In the genomic region with DNA sequence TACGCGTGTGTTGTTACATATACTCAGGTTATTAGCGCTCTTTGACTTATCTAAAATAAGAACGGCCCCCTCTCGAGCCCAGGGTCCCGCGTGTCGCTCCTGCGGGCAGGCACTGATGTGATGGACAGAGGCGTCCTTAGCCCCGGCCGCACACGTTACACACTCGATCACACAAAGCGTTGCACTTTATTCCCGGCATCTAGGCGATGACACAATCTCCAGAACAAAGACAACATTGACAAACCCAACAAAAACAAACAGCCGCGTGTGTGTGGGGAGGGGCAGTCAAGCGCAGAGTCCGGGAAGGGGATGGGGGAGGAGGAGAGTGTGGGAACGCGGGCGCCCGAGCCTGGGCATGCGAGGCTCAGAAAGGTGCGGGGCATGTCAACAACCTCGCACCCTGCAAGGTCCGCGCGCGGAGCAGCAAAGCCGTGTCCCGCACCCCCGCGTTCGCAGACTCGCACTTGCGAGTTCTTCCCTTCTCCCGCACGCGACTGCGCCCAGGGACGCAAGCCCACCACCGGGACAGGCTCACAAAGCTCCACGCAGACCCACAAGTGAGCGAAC, we compare ENCODE assay signal across 8 cellular contexts. TPM values are rescaled to one million over a fixed set of nuclear protein-coding genes. Genes with fewer than 3 reads are reported as not detected.
DNase-seq lines count a peak whose midpoint lies in the region; ATAC-seq, FAIRE-seq and TF ChIP-seq lines count a peak whose summit lies in the region.

No MANE protein-coding gene starts in this region.

- H3K4me3 Mint-ChIP-seq in memory B cell = peak overlapping the region; percentile 84

- peak overlapping the region; percentile 26 for H3K9ac ChIP-seq in endothelial cell of umbilical vein (replicated peaks; ENCODE audit: extremely low read depth, insufficient read depth, low read length)

- CTCF ChIA-PET in endothelial cell of umbilical vein (lab: Charles Lee) = interaction anchor here (0.8 to 15.5 kb wide), 5 partner anchors 9 to 66 kb away, joined by 3 to 204 read pairs (median 4); no protein-coding TSS in a partner anchor

- TF ChIP-seq EP300 in suprapubic skin (IDR thresholded peaks at IDR 0.05) = no peak

- DNase-seq in A172 (ENCODE audit: low spot score) (peak; percentile 45), H7 (peak; percentile 78), SW480 (ENCODE audit: low spot score) (peak; percentile 95), endothelial cell of umbilical vein (ENCODE audit: low read depth, low spot score) (peak; percentile 93), memory B cell (ENCODE audit: low spot score in 2 of 2) (no peak), suprapubic skin (ENCODE audit: low spot score in 2 of 2) (peak; percentile 83), H54 (ENCODE audit: insufficient read length, low spot score) (no peak)
- no peak for DNase-seq in activated CD4-positive, alpha-beta T cell treated with anti-CD3 and anti-CD28 coated beads for 4 hours

- H3K27me3 ChIP-seq in H7 (ENCODE audit: control insufficient read depth, insufficient read depth, low read length) (peaks cover 53% of the 10 kb centered on the region), endothelial cell of umbilical vein (ENCODE audit: control insufficient read depth in 2 of 2, insufficient read depth in 2 of 2, low read length in 2 of 2) (no peaks in the 10 kb centered on the region), suprapubic skin (no peaks in the 10 kb centered on the region)

- no peak overlapping the region for H3K27ac Mint-ChIP-seq in memory B cell

- H3K9me3 ChIP-seq in endothelial cell of umbilical vein (replicated peaks; ENCODE audit: control insufficient read depth, insufficient read depth, low read length) (no peaks in the 10 kb centered on the region), suprapubic skin (no peaks in the 10 kb centered on the region)

- peak overlapping the region; percentile 46 for H2AFZ ChIP-seq in endothelial cell of umbilical vein (ENCODE audit: low read depth, low read length)

- peaks cover 21% of the 10 kb centered on the region for H3K4me1 Mint-ChIP-seq in memory B cell

- POLR2A ChIA-PET in endothelial cell of umbilical vein (lab: Charles Lee) = no interaction called here

- H3K4me3 ChIP-seq in H7 (ENCODE audit: insufficient read depth, low read depth, low read length) (peak overlapping the region; percentile 74), endothelial cell of umbilical vein (replicated peaks in 1 of 3; ENCODE audit: insufficient read depth in 1 of 3, low read depth in 1 of 3, low read length in 3 of 3) (peak overlapping the region in 2 of 3 experiments; percentile 35 to 95), suprapubic skin (peak overlapping the region; percentile 83)

- dilution Hi-C loops in endothelial cell of umbilical vein (cut with MboI; ENCODE audit: extremely low pct_ligation_motif_present, low sequenced_read_pairs) = no loop called here

- peaks cover 1% of the 10 kb centered on the region; the same call in 1 of the 2 replicates for H3K36me3 ChIP-seq in H7 (replicated peaks; ENCODE audit: control insufficient read depth, insufficient read depth, low read length)
- H3K36me3 ChIP-seq in endothelial cell of umbilical vein (ENCODE audit: control insufficient read depth in 2 of 2, extremely low read depth in 1 of 2, insufficient read depth in 2 of 2, low read length in 2 of 2) = peaks cover 10 to 15% of the 10 kb centered on the region in 2 experiments
- H3K36me3 ChIP-seq in suprapubic skin = peaks cover 10% of the 10 kb centered on the region

- intact Hi-C loops in endothelial cell of umbilical vein (cut with micrococcal nuclease) = loop anchor here (1.0 to 5.0 kb wide), 4 partner anchors 8 to 155 kb away; partner anchors contain the start of genes CKS1B, DPM3, SHC1 and SLC50A1

- FAIRE-seq in endothelial cell of umbilical vein (lab: Jason Lieb, UNC) (peak; percentile 93), H54 (lab: Jason Lieb, UNC) (no peak)

- H4K20me1 ChIP-seq in endothelial cell of umbilical vein (replicated peaks; ENCODE audit: control insufficient read depth, extremely low read depth, insufficient read depth, low read length) = no peaks in the 10 kb centered on the region

- peak overlapping the region; percentile 19 for H3K4me2 ChIP-seq in endothelial cell of umbilical vein (ENCODE audit: insufficient read depth, low read length)

- TF ChIP-seq CTCF in endothelial cell of umbilical vein (IDR thresholded peaks at IDR 0.05; ENCODE audit: extremely low read depth in 1 of 2, insufficient read depth in 1 of 2, low read depth in 1 of 2, low read length in 2 of 2) (no peak), suprapubic skin (IDR thresholded peaks at IDR 0.05) (no peak)

- peak overlapping the region; percentile 46 for H3K27ac ChIP-seq in endothelial cell of umbilical vein (ENCODE audit: insufficient read depth, low read depth, low read length)
- H3K27ac ChIP-seq in suprapubic skin = peak overlapping the region; percentile 100

- H3K9me3 Mint-ChIP-seq in memory B cell = no peaks in the 10 kb centered on the region

- no peaks in the 10 kb centered on the region for H3K9me1 ChIP-seq in endothelial cell of umbilical vein (replicated peaks; ENCODE audit: control insufficient read depth, extremely low read depth, insufficient read depth, low read length)

- peaks cover 59% of the 10 kb centered on the region for H3K4me1 ChIP-seq in endothelial cell of umbilical vein (ENCODE audit: control insufficient read depth, extremely low read depth, insufficient read depth, low read length)
- H3K4me1 ChIP-seq in suprapubic skin = peaks cover 78% of the 10 kb centered on the region

- BruUV-seq in endothelial cell of umbilical vein (replicated peaks; lab: Mats Ljungman, UMichigan) = no TSS peak

- no peak for TF ChIP-seq POLR2A in endothelial cell of umbilical vein (IDR thresholded peaks at IDR 0.05; ENCODE audit: low read depth, low read length)
- TF ChIP-seq POLR2A in suprapubic skin (IDR thresholded peaks at IDR 0.05) = peak in 1 of 2 donors; percentile 21
- TF ChIP-seq POLR2A in H54 (IDR thresholded peaks at IDR 0.05; ENCODE audit: low read depth, low read length) = no peak

- no peaks in the 10 kb centered on the region for H3K36me3 Mint-ChIP-seq in memory B cell

- peaks cover 29% of the 10 kb centered on the region for H3K79me2 ChIP-seq in endothelial cell of umbilical vein (ENCODE audit: control insufficient read depth, insufficient read depth, low read length)

- ATAC-seq in memory B cell (ENCODE audit: low read depth) = peak; percentile 21

- WGBS in suprapubic skin = 0% methylated on average over 43 of the region's 47 CpGs

- H3K27me3 Mint-ChIP-seq in memory B cell = peaks cover 24% of the 10 kb centered on the region

RNA-seq across cellular contexts. Expression of gene EFNA1, which starts 0.5 kb away (rescaled TPM):
- 17.0 and 17.9 TPM in 2 replicates for total RNA-seq in A172 (2014; rRNA removed; shearing (Covaris generic))
- 4.9 and 6.4 TPM in 2 replicates for total RNA-seq in H7 (2014; rRNA removed; shearing (Covaris generic))
- 107 and 111 TPM in 2 replicates for total RNA-seq in endothelial cell of umbilical vein
- 289 and 295 TPM in 2 replicates for polyA plus RNA-seq in endothelial cell of umbilical vein
- 268 and 300 TPM in 2 replicates for polyA plus RNA-seq in endothelial cell of umbilical vein (2011; cell fraction: cytosol; rRNA removed)
- 383 and 395 TPM in 2 replicates for polyA plus RNA-seq in endothelial cell of umbilical vein (2011; cell fraction: nucleus; rRNA removed)
- 46.9 and 49.6 TPM in 2 replicates for polyA plus RNA-seq in endothelial cell of umbilical vein (2012)
- polyA minus RNA-seq in endothelial cell of umbilical vein = 211 and 255 TPM in 2 replicates
- polyA minus RNA-seq in endothelial cell of umbilical vein (2011; cell fraction: cytosol; rRNA and poly(A)+ RNA removed) = 133 TPM
- 87.5 and 107 TPM in 2 replicates for polyA minus RNA-seq in endothelial cell of umbilical vein (2011; cell fraction: nucleus; rRNA and poly(A)+ RNA removed)
- total RNA-seq in suprapubic skin = 100 to 1,000 TPM in 3 of 4 donors, 10 to 100 TPM in 1; 88.9 to 198 (median 120) TPM

RNA-seq across cellular contexts. Expression of gene SLC50A1, which starts 8.5 kb away (rescaled TPM):
- total RNA-seq in A172 (2014; rRNA removed; shearing (Covaris generic)) = 30.4 and 39.8 TPM in 2 replicates
- 73.7 and 79.2 TPM in 2 replicates for total RNA-seq in H7 (2014; rRNA removed; shearing (Covaris generic))
- 29.5 and 30.8 TPM in 2 replicates for total RNA-seq in endothelial cell of umbilical vein
- polyA plus RNA-seq in endothelial cell of umbilical vein = 66.1 and 70.4 TPM in 2 replicates
- polyA plus RNA-seq in endothelial cell of umbilical vein (2011; cell fraction: cytosol; rRNA removed) = 50.3 and 53.2 TPM in 2 replicates
- 19.9 and 27.1 TPM in 2 replicates for polyA plus RNA-seq in endothelial cell of umbilical vein (2011; cell fraction: nucleus; rRNA removed)
- polyA plus RNA-seq in endothelial cell of umbilical vein (2012) = 24.9 and 28.5 TPM in 2 replicates
- 37.9 and 44.6 TPM in 2 replicates for polyA minus RNA-seq in endothelial cell of umbilical vein
- polyA minus RNA-seq in endothelial cell of umbilical vein (2011; cell fraction: cytosol; rRNA and poly(A)+ RNA removed) = 24.1 TPM
- polyA minus RNA-seq in endothelial cell of umbilical vein (2011; cell fraction: nucleus; rRNA and poly(A)+ RNA removed) = 9.4 and 13.5 TPM in 2 replicates
- 10 to 100 TPM; 27.9 to 56.1 (median 32.6) TPM for total RNA-seq in suprapubic skin

RNA-seq across cellular contexts. Expression of gene DPM3, which starts 13.1 kb away (rescaled TPM):
- total RNA-seq in A172 (2014; rRNA removed; shearing (Covaris generic)) = 37.4 and 116 TPM in 2 replicates
- total RNA-seq in H7 (2014; rRNA removed; shearing (Covaris generic)) = 119 and 193 TPM in 2 replicates
- 69.6 and 78.8 TPM in 2 replicates for total RNA-seq in endothelial cell of umbilical vein
- polyA plus RNA-seq in endothelial cell of umbilical vein = 258 and 315 TPM in 2 replicates
- polyA plus RNA-seq in endothelial cell of umbilical vein (2011; cell fraction: cytosol; rRNA removed) = 105 and 126 TPM in 2 replicates
- polyA plus RNA-seq in endothelial cell of umbilical vein (2011; cell fraction: nucleus; rRNA removed) = 31.3 and 32.5 TPM in 2 replicates
- 62.2 and 63.4 TPM in 2 replicates for polyA plus RNA-seq in endothelial cell of umbilical vein (2012)
- polyA minus RNA-seq in endothelial cell of umbilical vein = 16.3 and 17.2 TPM in 2 replicates
- polyA minus RNA-seq in endothelial cell of umbilical vein (2011; cell fraction: cytosol; rRNA and poly(A)+ RNA removed) = 39.9 TPM
- 3.8 and 6.2 TPM in 2 replicates for polyA minus RNA-seq in endothelial cell of umbilical vein (2011; cell fraction: nucleus; rRNA and poly(A)+ RNA removed)
- 10 to 100 TPM; 23.7 to 43.7 (median 30.2) TPM for total RNA-seq in suprapubic skin

RNA-seq across cellular contexts. Expression of gene KRTCAP2, which starts 45.9 kb away (rescaled TPM):
- 122 and 126 TPM in 2 replicates for total RNA-seq in A172 (2014; rRNA removed; shearing (Covaris generic))
- total RNA-seq in H7 (2014; rRNA removed; shearing (Covaris generic)) = 165 and 204 TPM in 2 replicates
- total RNA-seq in endothelial cell of umbilical vein (170 and 207 TPM in 2 replicates), suprapubic skin (100 to 1,000 TPM in 2 of 4 donors, 10 to 100 TPM in 2; 77.1 to 180 (median 113) TPM)
- polyA plus RNA-seq in endothelial cell of umbilical vein = 362 and 409 TPM in 2 replicates
- polyA plus RNA-seq in endothelial cell of umbilical vein (2011; cell fraction: cytosol; rRNA removed) = 298 and 301 TPM in 2 replicates
- polyA plus RNA-seq in endothelial cell of umbilical vein (2011; cell fraction: nucleus; rRNA removed) = 92.2 and 112 TPM in 2 replicates
- polyA plus RNA-seq in endothelial cell of umbilical vein (2012) = 200 and 222 TPM in 2 replicates
- polyA minus RNA-seq in endothelial cell of umbilical vein = 246 and 346 TPM in 2 replicates
- 286 TPM for polyA minus RNA-seq in endothelial cell of umbilical vein (2011; cell fraction: cytosol; rRNA and poly(A)+ RNA removed)
- 38.0 and 44.5 TPM in 2 replicates for polyA minus RNA-seq in endothelial cell of umbilical vein (2011; cell fraction: nucleus; rRNA and poly(A)+ RNA removed)

RNA-seq across cellular contexts. Expression of gene TRIM46, which starts 46.5 kb away (rescaled TPM):
- 1.1 and 3.4 TPM in 2 replicates for total RNA-seq in A172 (2014; rRNA removed; shearing (Covaris generic))
- 9.9 and 11.1 TPM in 2 replicates for total RNA-seq in H7 (2014; rRNA removed; shearing (Covaris generic))
- total RNA-seq in endothelial cell of umbilical vein = 9.6 and 10.0 TPM in 2 replicates
- 9.5 and 12.7 TPM in 2 replicates for polyA plus RNA-seq in endothelial cell of umbilical vein
- polyA plus RNA-seq in endothelial cell of umbilical vein (2011; cell fraction: cytosol; rRNA removed) = 4.9 and 5.8 TPM in 2 replicates
- 20.9 and 24.0 TPM in 2 replicates for polyA plus RNA-seq in endothelial cell of umbilical vein (2011; cell fraction: nucleus; rRNA removed)
- 5.6 and 7.1 TPM in 2 replicates for polyA plus RNA-seq in endothelial cell of umbilical vein (2012)
- polyA minus RNA-seq in endothelial cell of umbilical vein = 7.2 and 10.3 TPM in 2 replicates
- not detected for polyA minus RNA-seq in endothelial cell of umbilical vein (2011; cell fraction: cytosol; rRNA and poly(A)+ RNA removed)
- polyA minus RNA-seq in endothelial cell of umbilical vein (2011; cell fraction: nucleus; rRNA and poly(A)+ RNA removed) = 10.0 and 11.3 TPM in 2 replicates
- under 1 TPM in 2 of 4 donors, not detected in 2; 0.34 to 0.80 TPM for total RNA-seq in suprapubic skin

Comparison
In these comparisons a context has a peak if more than half of its experiments do, and no peak if none do; other contexts are left out.
1. DNase-seq: peak in A172 (single experiment), H7 (single experiment), SW480 (single experiment), endothelial cell of umbilical vein (single experiment) and suprapubic skin (2 of 2); none in memory B cell (0 of 2), H54 (single experiment) and activated CD4-positive, alpha-beta T cell treated with anti-CD3 and anti-CD28 coated beads for 4 hours (0 of 2).
2. Peak in every context shown above with its lines, with median percentiles within 50 percentile points of each other: H3K4me3 ChIP-seq.